Comparison of ENCODE assay signal across 1 cellular context in genomic region chr11:60700689-60701508, GRCh38.
TF ChIP-seq lines count a peak whose summit lies in the region.

No MANE protein-coding gene starts in this region.

TF ChIP-seq in K562, 482 proteins besides CTCF, POLR2A, EP300 and RAD21:
- TF ChIP-seq STAT6 (CRISPR knock-in tag; IDR thresholded peaks at IDR 0.05) (no peak), KDM4B (IDR thresholded peaks at IDR 0.05; ENCODE audit: borderline replicate concordance in 2 of 2, low read depth in 1 of 2) (no peak), SETDB1 (IDR thresholded peaks at IDR 0.05; ENCODE audit: low read length) (no peak), JUN (IDR thresholded peaks at IDR 0.05; ENCODE audit: borderline replicate concordance, low read depth, low read length) (no peak), JUN (CRISPR knock-in tag; IDR thresholded peaks at IDR 0.05; ENCODE audit: borderline replicate concordance) (no peak), ATF1 (CRISPR knock-in tag; IDR thresholded peaks at IDR 0.05) (no peak), ATF1 (tag; IDR thresholded peaks at IDR 0.05) (no peak), SFPQ (IDR thresholded peaks at IDR 0.05; ENCODE audit: low read depth, low read length) (no peak), BRCA1 (IDR thresholded peaks at IDR 0.05) (no peak), BRCA1 (CRISPR knock-in tag; IDR thresholded peaks at IDR 0.05) (no peak), CCNT2 (IDR thresholded peaks at IDR 0.05; ENCODE audit: borderline replicate concordance, extremely low read depth, insufficient read length, low read depth, low read length) (no peak)
TF ChIP-seq in K562: peak in this region for 0.
